14 cellular contexts compared by ENCODE assay signal in the genomic region with DNA sequence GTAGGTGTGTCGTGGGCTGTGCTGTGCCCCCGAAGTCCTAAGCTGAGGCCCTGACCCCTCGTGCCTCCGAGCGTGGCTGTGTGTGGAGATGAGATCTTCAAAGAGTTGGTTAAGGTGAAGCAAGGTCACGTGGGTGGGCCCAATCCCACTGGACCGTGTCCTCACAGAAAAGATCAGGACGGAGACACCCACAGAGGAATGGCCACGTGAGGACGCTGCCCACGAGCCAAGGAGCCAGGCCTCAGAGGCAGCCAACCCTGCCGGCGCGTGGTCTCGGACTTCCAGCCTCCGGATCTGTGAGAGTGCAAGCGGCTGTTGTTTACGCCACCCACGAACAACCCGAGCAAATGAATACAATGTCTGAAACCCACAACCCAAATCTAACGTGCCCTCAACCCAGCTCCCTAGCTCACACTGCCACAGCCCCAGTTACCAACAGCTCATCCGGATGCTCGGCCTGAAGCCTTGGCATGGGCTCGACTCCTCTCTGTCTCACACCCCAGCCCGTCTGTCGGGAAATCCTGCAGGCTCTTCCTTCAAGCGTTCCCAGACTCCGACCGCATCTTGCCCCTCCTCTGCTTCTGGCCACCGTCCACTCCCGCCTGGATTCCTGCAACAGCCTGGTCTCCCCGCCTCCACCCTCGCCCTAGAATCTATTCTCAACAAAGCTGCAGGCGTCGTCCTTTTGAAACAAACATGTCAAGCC. TPM values are rescaled to one million over a fixed set of nuclear protein-coding genes. Genes with fewer than 3 reads are reported as not detected.
A peak's percentile ranks its signal among the peaks of the same experiment; 100 is the strongest.
DNase-seq lines count a peak whose midpoint lies in the region; ATAC-seq, FAIRE-seq and TF ChIP-seq lines count a peak whose summit lies in the region.
"Had no signal": no experiment of that assay in that cellular context is flagged by ENCODE, and none has a peak within 500 bp of the region (broad histone marks: within the 10 kb centered on the region; RNA-seq: fewer than 3 reads in every experiment).

No MANE protein-coding gene starts in this region.

- 13% methylated on average over 23 of the region's 35 CpGs for WGBS in K562 (ENCODE audit: insufficient coverage, low coverage, missing lambda C conversion rate)

- in situ Hi-C loops in K562 (cut with MboI) = no loop called here

- FAIRE-seq in K562 (lab: Jason Lieb, UNC) = no peak

- H3K27ac ChIP-seq in K562 (ENCODE audit: extremely low read depth, low read depth, low read length) = no peak overlapping the region
- no peak overlapping the region for H3K27ac ChIP-seq in left ventricle myocardium inferior (replicated peaks)
- H3K27ac ChIP-seq: adrenal gland, C4-2B had no signal

- no peak for ATAC-seq in K562
- no peak for ATAC-seq in GM21526 (IDR thresholded peaks at IDR 0.05; ENCODE audit: low FRiP score, unreplicated experiment)
- ATAC-seq in GM18868 (IDR thresholded peaks at IDR 0.05; ENCODE audit: unreplicated experiment) = no peak
- ATAC-seq in HG03521 (IDR thresholded peaks at IDR 0.05; ENCODE audit: unreplicated experiment) = no peak
- ATAC-seq: activated CD8-positive, alpha-beta memory T cell treated with anti-CD3 and anti-CD28 coated beads, Interleukin-2, amount 10 ng/mL, durations not matched to agents 7 days and 5 days; natural killer cell had no signal

- H3K27me3 ChIP-seq in K562 (ENCODE audit: control insufficient read depth in 2 of 2, insufficient read depth in 2 of 2, low read length in 2 of 2) (peaks cover 9 to 55% of the 10 kb centered on the region in 2 experiments; a peak in 4 of 5 replicates), left ventricle myocardium inferior (ENCODE audit: low read depth) (peaks cover 20% of the 10 kb centered on the region)
- H3K27me3 ChIP-seq: adrenal gland had no signal

- H3K9me3 ChIP-seq in K562 (replicated peaks; ENCODE audit: control insufficient read depth, insufficient read depth, low read depth, low read length) (no peaks in the 10 kb centered on the region), left ventricle myocardium inferior (replicated peaks) (no peaks in the 10 kb centered on the region)
- H3K9me3 ChIP-seq: adrenal gland had no signal

- H4K20me1 ChIP-seq in K562 (replicated peaks; ENCODE audit: control insufficient read depth, insufficient read depth, low read length) = 0 out of 2 replicates have a peak, but pooled peaks cover 5% of the 10 kb centered on the region

- BruUV-seq in K562 (replicated peaks; lab: Mats Ljungman, UMichigan) = no TSS peak

- H3K36me3 ChIP-seq in K562 (ENCODE audit: control insufficient read depth, insufficient read depth, low read length) (no peaks in the 10 kb centered on the region), left ventricle myocardium inferior (no peaks in the 10 kb centered on the region)
- H3K36me3 ChIP-seq: adrenal gland had no signal

- POLR2A ChIA-PET in K562 (lab: Yijun Ruan, JAX) = interaction anchor here (0.7 kb wide), 1 partner anchor 28 kb away, joined by 3 read pairs; no protein-coding TSS in a partner anchor

- no peak overlapping the region for H3K9ac ChIP-seq in K562 (ENCODE audit: insufficient read depth in 1 of 2, low read depth in 2 of 2, low read length in 2 of 2)

- CTCF ChIA-PET in K562 (lab: Yijun Ruan, JAX; ENCODE audit: low intra/inter-chr PET ratio) = no interaction called here

- no peaks in the 10 kb centered on the region for H3K9me1 ChIP-seq in K562 (ENCODE audit: control insufficient read depth, insufficient read depth, low read length)

- no peaks in the 10 kb centered on the region for H3K79me2 ChIP-seq in K562 (ENCODE audit: control insufficient read depth, insufficient read depth, low read length)

- peak; percentile 50 for DNase-seq in Ammon's horn (ENCODE audit: low spot score)
- no peak for DNase-seq in K562 (ENCODE audit: extremely low read depth in 1 of 4, low spot score in 3 of 4)
- peak; percentile 34 for DNase-seq in left ventricle myocardium inferior
- DNase-seq in posterior cingulate gyrus = peak in 8 of 10 donors; percentile 71 to 96 (median 82)
- no peak for DNase-seq in stimulated activated naive CD4-positive, alpha-beta T cell (lab: John Stamatoyannopoulos, UW)
- DNase-seq: activated CD8-positive, alpha-beta memory T cell treated with anti-CD3 and anti-CD28 coated beads, Interleukin-2, amount 10 ng/mL, durations not matched to agents 7 days and 5 days; immature natural killer cell; natural killer cell; NCI-H2029 treated with DMSO at 0.1 percent for 48 hours had no signal

- H3K4me2 ChIP-seq in K562 (ENCODE audit: insufficient read depth, low read length) = no peak overlapping the region

- TF ChIP-seq CTCF in K562 (IDR thresholded peaks at IDR 0.05 in 2 of 3, conservative IDR thresholded peaks at IDR 0.05 in 1 of 3; ENCODE audit: insufficient read depth in 2 of 3, low read depth in 1 of 3, low read length in 3 of 3) = no peak
- TF ChIP-seq CTCF in left ventricle myocardium inferior (IDR thresholded peaks at IDR 0.05; ENCODE audit: borderline replicate concordance) = no peak

- TF ChIP-seq POLR2A in K562 (conservative IDR thresholded peaks at IDR 0.05) = no peak

- no peak for TF ChIP-seq EP300 in K562 (IDR thresholded peaks at IDR 0.05; ENCODE audit: low read length)

- H3K4me3 ChIP-seq in K562 = no peak overlapping the region
- no peak overlapping the region for H3K4me3 ChIP-seq in left ventricle myocardium inferior
- H3K4me3 ChIP-seq: adrenal gland had no signal

- intact Hi-C loops in K562 (cut with micrococcal nuclease) = no loop called here
- intact Hi-C loops in left ventricle myocardium inferior (cut with micrococcal nuclease) = no loop called here
- intact Hi-C loops in posterior cingulate gyrus (cut with DNase I) = no loop called here

- no peak for TF ChIP-seq RAD21 in K562 (CRISPR knock-in tag; conservative IDR thresholded peaks at IDR 0.05 in 1 of 2, IDR thresholded peaks at IDR 0.05 in 1 of 2)

- no peak overlapping the region for H2AFZ ChIP-seq in K562 (ENCODE audit: low read depth, low read length)

- H3K4me1 ChIP-seq in K562 (replicated peaks in 1 of 2; ENCODE audit: control insufficient read depth in 2 of 2, insufficient read depth in 2 of 2, low read length in 2 of 2) = no peaks in the 10 kb centered on the region; a peak in 2 of 5 replicates
- no peaks in the 10 kb centered on the region for H3K4me1 ChIP-seq in left ventricle myocardium inferior

TF ChIP-seq in K562, 482 proteins besides CTCF, POLR2A, EP300 and RAD21:
- TF ChIP-seq HLTF (IDR thresholded peaks at IDR 0.05) = no peak
- TF ChIP-seq, protein P1, sequence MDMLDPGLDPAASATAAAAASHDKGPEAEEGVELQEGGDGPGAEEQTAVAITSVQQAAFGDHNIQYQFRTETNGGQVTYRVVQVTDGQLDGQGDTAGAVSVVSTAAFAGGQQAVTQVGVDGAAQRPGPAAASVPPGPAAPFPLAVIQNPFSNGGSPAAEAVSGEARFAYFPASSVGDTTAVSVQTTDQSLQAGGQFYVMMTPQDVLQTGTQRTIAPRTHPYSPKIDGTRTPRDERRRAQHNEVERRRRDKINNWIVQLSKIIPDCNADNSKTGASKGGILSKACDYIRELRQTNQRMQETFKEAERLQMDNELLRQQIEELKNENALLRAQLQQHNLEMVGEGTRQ (CRISPR knock-in tag; IDR thresholded peaks at IDR 0.05) = 0 out of 2 replicates have a peak, but pooled peaks have one; percentile 19
TF ChIP-seq in K562: peak in this region for 1.

RNA-seq across cellular contexts. Expression of a gene that starts 35.5 kb away (rescaled TPM):
- 6.5 and 11.6 TPM in 2 replicates for total RNA-seq in K562 (2011; cell fraction: chromatin; rRNA removed; ENCODE audit: low replicate concordance)
- total RNA-seq in K562 (2011; cell fraction: nucleolus; rRNA removed) = 13.8 and 19.2 TPM in 2 replicates
- 12.1 and 15.1 TPM in 2 replicates for total RNA-seq in K562 (2011; cell fraction: nucleoplasm; rRNA removed)
- total RNA-seq in K562 (2014; rRNA removed) (15.4 and 20.6 TPM in 2 replicates), K562 (2014; rRNA removed; fragmentation: Illumina TruSeq; extraction: Trizol) (4.5 and 5.1 TPM in 2 replicates), K562 (2015; rRNA removed; fragmentation: Illumina TruSeq; extraction: Trizol) (6.5 and 8.3 TPM in 2 replicates), K562 (2021) (11.5 and 14.1 TPM in 2 replicates), left ventricle myocardium inferior (4.4 TPM)
- polyA plus RNA-seq in K562 (2011; rRNA removed) (8.2 and 8.9 TPM in 2 replicates), K562 (2014; fragmentation: Illumina TruSeq; extraction: Trizol) (4.7 and 9.7 TPM in 2 replicates), K562 (2014; fragmentation: Nextera tagmentation; extraction: Ambion mirVana) (1 to 10 TPM; 1.5 to 2.4 TPM), K562 (2014; rRNA removed) (18.5 and 20.9 TPM in 2 replicates)
- polyA plus RNA-seq in K562 (2011; cell fraction: cytosol; rRNA removed) = 5.6 and 6.4 TPM in 2 replicates
- 12.3 and 14.7 TPM in 2 replicates for polyA plus RNA-seq in K562 (2011; cell fraction: nucleus; rRNA removed)
- 11.5 and 18.9 TPM in 2 replicates for polyA plus RNA-seq in K562 (2012)
- polyA minus RNA-seq in K562 (2011; rRNA and poly(A)+ RNA removed) = 4.0 and 5.7 TPM in 2 replicates
- polyA minus RNA-seq in K562 (2011; cell fraction: cytosol; rRNA and poly(A)+ RNA removed) = 3.5 and 3.9 TPM in 2 replicates
- polyA minus RNA-seq in K562 (2011; cell fraction: nucleus; rRNA and poly(A)+ RNA removed) = 8.2 and 8.3 TPM in 2 replicates

RNA-seq across cellular contexts. Expression of a gene that starts 59.8 kb away (rescaled TPM):
- 8.1 and 11.5 TPM in 2 replicates for total RNA-seq in K562 (2011; cell fraction: chromatin; rRNA removed; ENCODE audit: low replicate concordance)
- 4.9 and 5.3 TPM in 2 replicates for total RNA-seq in K562 (2011; cell fraction: nucleolus; rRNA removed)
- 4.6 and 5.2 TPM in 2 replicates for total RNA-seq in K562 (2011; cell fraction: nucleoplasm; rRNA removed)
- total RNA-seq in K562 (2014; rRNA removed) (1.00 and 2.2 TPM in 2 replicates), K562 (2014; rRNA removed; fragmentation: Illumina TruSeq; extraction: Trizol) (1.3 and 1.5 TPM in 2 replicates), K562 (2015; rRNA removed; fragmentation: Illumina TruSeq; extraction: Trizol) (1.2 and 1.3 TPM in 2 replicates), K562 (2021) (2.3 TPM in 2 replicates), left ventricle myocardium inferior (3.8 TPM)
- polyA plus RNA-seq in K562 (2011; rRNA removed) (2.2 and 2.3 TPM in 2 replicates), K562 (2014; fragmentation: Illumina TruSeq; extraction: Trizol) (1.4 and 2.6 TPM in 2 replicates), K562 (2014; fragmentation: Nextera tagmentation; extraction: Ambion mirVana) (under 1 TPM; 0.10 to 0.38 TPM), K562 (2014; rRNA removed) (1.7 and 2.7 TPM in 2 replicates)
- 1.8 and 2.2 TPM in 2 replicates for polyA plus RNA-seq in K562 (2011; cell fraction: cytosol; rRNA removed)
- 7.7 and 13.9 TPM in 2 replicates for polyA plus RNA-seq in K562 (2011; cell fraction: nucleus; rRNA removed)
- 1.8 and 5.9 TPM in 2 replicates for polyA plus RNA-seq in K562 (2012)
- 0.93 and 1.4 TPM in 2 replicates for polyA minus RNA-seq in K562 (2011; rRNA and poly(A)+ RNA removed)
- polyA minus RNA-seq in K562 (2011; cell fraction: cytosol; rRNA and poly(A)+ RNA removed) = 0.86 TPM in 1 of 2 replicates, not detected in the other
- polyA minus RNA-seq in K562 (2011; cell fraction: nucleus; rRNA and poly(A)+ RNA removed) = 2.7 and 3.3 TPM in 2 replicates

Comparison
In these comparisons a context has a peak if more than half of its experiments do, and no peak if none do; other contexts are left out.
1. DNase-seq: peak in Ammon's horn (single experiment), left ventricle myocardium inferior (single experiment) and posterior cingulate gyrus (8 of 10); none in K562 (0 of 4) and stimulated activated naive CD4-positive, alpha-beta T cell (0 of 6).